ENCODE assay signal across 1 cellular context in genomic region chr17:42866631-42867575, GRCh38.
A peak's percentile ranks its signal among the peaks of the same experiment; 100 is the strongest.
TF ChIP-seq lines count a peak whose summit lies in the region.

No MANE protein-coding gene starts in this region.

TF ChIP-seq in HepG2, 621 proteins besides CTCF, POLR2A, EP300 and RAD21 (continued from another document and continues in another):
- TF ChIP-seq ZNF580 (CRISPR knock-in tag; IDR thresholded peaks at IDR 0.05; ENCODE audit: borderline replicate concordance, low read depth) (no peak), RBM22 (optimal IDR thresholded peaks at IDR 0.05; ENCODE audit: low read length) (no peak), PLRG1 (conservative IDR thresholded peaks at IDR 0.05) (no peak), MAFG (CRISPR knock-in tag; IDR thresholded peaks at IDR 0.05) (no peak), ZNF850 (CRISPR knock-in tag; conservative IDR thresholded peaks at IDR 0.05) (peak; percentile 29; the same call in 1 of the 2 replicates), MEIS1 (CRISPR knock-in tag; IDR thresholded peaks at IDR 0.05; ENCODE audit: borderline replicate concordance) (peak; percentile 94), ZNF121 (CRISPR knock-in tag; IDR thresholded peaks at IDR 0.05) (no peak; the same call in 1 of the 2 replicates), ZNF577 (CRISPR knock-in tag; IDR thresholded peaks at IDR 0.05; ENCODE audit: borderline replicate concordance, low read depth) (no peak), ZNF138 (CRISPR knock-in tag; IDR thresholded peaks at IDR 0.05; ENCODE audit: low read depth) (no peak), BCL6 (CRISPR knock-in tag; IDR thresholded peaks at IDR 0.05) (peak; percentile 91), CEBPZ (IDR thresholded peaks at IDR 0.05; ENCODE audit: low read length) (no peak), ZNF766 (CRISPR knock-in tag; IDR thresholded peaks at IDR 0.05; ENCODE audit: borderline replicate concordance) (no peak), TBP (CRISPR knock-in tag; IDR thresholded peaks at IDR 0.05) (no peak), ZNF841 (CRISPR knock-in tag; IDR thresholded peaks at IDR 0.05; ENCODE audit: borderline replicate concordance) (no peak), ATF2 (CRISPR knock-in tag; IDR thresholded peaks at IDR 0.05) (peak; percentile 30; the same call in 1 of the 2 replicates), NFYC (CRISPR knock-in tag; IDR thresholded peaks at IDR 0.05) (no peak), DMTF1 (CRISPR knock-in tag; IDR thresholded peaks at IDR 0.05) (no peak), ZBED4 (CRISPR knock-in tag; IDR thresholded peaks at IDR 0.05; ENCODE audit: borderline replicate concordance) (peak; percentile 14; the same call in 1 of the 2 replicates), FOXP4 (CRISPR knock-in tag; IDR thresholded peaks at IDR 0.05) (peak; percentile 90), MED8 (CRISPR knock-in tag; IDR thresholded peaks at IDR 0.05; ENCODE audit: insufficient replicate concordance) (peak; percentile 55), CHD4 (IDR thresholded peaks at IDR 0.05; ENCODE audit: borderline replicate concordance, low read length) (peak; percentile 70; the same call in 1 of the 2 replicates), U2AF2 (IDR thresholded peaks at IDR 0.05; ENCODE audit: low read depth, low read length) (no peak), ZFYVE20 (CRISPR knock-in tag; IDR thresholded peaks at IDR 0.05; ENCODE audit: borderline replicate concordance, low read depth) (no peak), ZNF512 (CRISPR knock-in tag; IDR thresholded peaks at IDR 0.05) (no peak), ZNF629 (CRISPR knock-in tag; conservative IDR thresholded peaks at IDR 0.05) (no peak; the same call in 1 of the 2 replicates), CAMTA2 (CRISPR knock-in tag; IDR thresholded peaks at IDR 0.05; ENCODE audit: borderline replicate concordance) (no peak), FOXP1 (IDR thresholded peaks at IDR 0.05) (no peak), FOXP1 (CRISPR knock-in tag; IDR thresholded peaks at IDR 0.05) (peak; percentile 81), TBX2 (CRISPR knock-in tag; IDR thresholded peaks at IDR 0.05; ENCODE audit: borderline replicate concordance) (peak; percentile 95), ZNF430 (CRISPR knock-in tag; IDR thresholded peaks at IDR 0.05) (no peak; the same call in 1 of the 2 replicates), ZSCAN31 (CRISPR knock-in tag; IDR thresholded peaks at IDR 0.05; ENCODE audit: low read depth) (no peak; the same call in 1 of the 2 replicates), ZSCAN12 (CRISPR knock-in tag; IDR thresholded peaks at IDR 0.05) (no peak), NBN (conservative IDR thresholded peaks at IDR 0.05) (no peak), ZNF20 (CRISPR knock-in tag; IDR thresholded peaks at IDR 0.05) (no peak), SOX13 (IDR thresholded peaks at IDR 0.05) (peak; percentile 72), SOX13 (CRISPR knock-in tag; conservative IDR thresholded peaks at IDR 0.05 in 1 of 2, IDR thresholded peaks at IDR 0.05 in 1 of 2) (peak in 1 of 2 experiments; percentile 82; a peak in 2 of 4 replicates), ZNF816 (CRISPR knock-in tag; IDR thresholded peaks at IDR 0.05; ENCODE audit: borderline replicate concordance) (no peak)
